3 cellular contexts compared by ENCODE assay signal in genomic region chr20:58621906-58622548, GRCh38.
TF ChIP-seq lines count a peak whose summit lies in the region.

No MANE protein-coding gene starts in this region.

TF ChIP-seq in SK-N-SH, 30 proteins besides CTCF, POLR2A, EP300 and RAD21:
- TF ChIP-seq TEAD4 (IDR thresholded peaks at IDR 0.05; ENCODE audit: borderline replicate concordance, insufficient read depth) (no peak), USF1 (IDR thresholded peaks at IDR 0.05; ENCODE audit: borderline replicate concordance, low read depth) (no peak), RFX5 (IDR thresholded peaks at IDR 0.05; ENCODE audit: low read length) (no peak), NFIC (IDR thresholded peaks at IDR 0.05; ENCODE audit: borderline replicate concordance) (no peak), CHD2 (IDR thresholded peaks at IDR 0.05; ENCODE audit: low read length, partially characterized antibody) (no peak), TCF12 (IDR thresholded peaks at IDR 0.05) (no peak), YY1 (IDR thresholded peaks at IDR 0.05; ENCODE audit: low read depth) (no peak), FOXM1 (IDR thresholded peaks at IDR 0.05; ENCODE audit: low read depth) (no peak), GATA2 (CRISPR knock-in tag; IDR thresholded peaks at IDR 0.05) (no peak), MEF2A (IDR thresholded peaks at IDR 0.05; ENCODE audit: borderline replicate concordance, low read depth) (no peak), GABPA (IDR thresholded peaks at IDR 0.05; ENCODE audit: low read depth) (no peak)
- TF ChIP-seq, protein P1, sequence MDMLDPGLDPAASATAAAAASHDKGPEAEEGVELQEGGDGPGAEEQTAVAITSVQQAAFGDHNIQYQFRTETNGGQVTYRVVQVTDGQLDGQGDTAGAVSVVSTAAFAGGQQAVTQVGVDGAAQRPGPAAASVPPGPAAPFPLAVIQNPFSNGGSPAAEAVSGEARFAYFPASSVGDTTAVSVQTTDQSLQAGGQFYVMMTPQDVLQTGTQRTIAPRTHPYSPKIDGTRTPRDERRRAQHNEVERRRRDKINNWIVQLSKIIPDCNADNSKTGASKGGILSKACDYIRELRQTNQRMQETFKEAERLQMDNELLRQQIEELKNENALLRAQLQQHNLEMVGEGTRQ (IDR thresholded peaks at IDR 0.05; ENCODE audit: borderline replicate concordance, low read depth, low read length) = no peak
- TF ChIP-seq, protein P2, sequence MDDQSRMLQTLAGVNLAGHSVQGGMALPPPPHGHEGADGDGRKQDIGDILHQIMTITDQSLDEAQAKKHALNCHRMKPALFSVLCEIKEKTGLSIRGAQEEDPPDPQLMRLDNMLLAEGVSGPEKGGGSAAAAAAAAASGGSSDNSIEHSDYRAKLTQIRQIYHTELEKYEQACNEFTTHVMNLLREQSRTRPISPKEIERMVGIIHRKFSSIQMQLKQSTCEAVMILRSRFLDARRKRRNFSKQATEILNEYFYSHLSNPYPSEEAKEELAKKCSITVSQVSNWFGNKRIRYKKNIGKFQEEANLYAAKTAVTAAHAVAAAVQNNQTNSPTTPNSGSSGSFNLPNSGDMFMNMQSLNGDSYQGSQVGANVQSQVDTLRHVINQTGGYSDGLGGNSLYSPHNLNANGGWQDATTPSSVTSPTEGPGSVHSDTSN (IDR thresholded peaks at IDR 0.05) = no peak
- TF ChIP-seq, protein P3, sequence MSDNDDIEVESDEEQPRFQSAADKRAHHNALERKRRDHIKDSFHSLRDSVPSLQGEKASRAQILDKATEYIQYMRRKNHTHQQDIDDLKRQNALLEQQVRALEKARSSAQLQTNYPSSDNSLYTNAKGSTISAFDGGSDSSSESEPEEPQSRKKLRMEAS (IDR thresholded peaks at IDR 0.05; ENCODE audit: low read depth) = no peak

TF ChIP-seq in SK-N-SH treated with all-trans-retinoic acid at 6 μM for 48 hours, 23 proteins besides CTCF, POLR2A, EP300 and RAD21 (continues in another document):
- TF ChIP-seq ESRRG (CRISPR knock-in tag; IDR thresholded peaks at IDR 0.05) (no peak), TCF4 (CRISPR knock-in tag; IDR thresholded peaks at IDR 0.05; ENCODE audit: borderline replicate concordance) (no peak), CSDC2 (CRISPR knock-in tag; IDR thresholded peaks at IDR 0.05) (no peak), GLIS3 (CRISPR knock-in tag; IDR thresholded peaks at IDR 0.05) (no peak), BACH2 (CRISPR knock-in tag; IDR thresholded peaks at IDR 0.05; ENCODE audit: borderline replicate concordance) (no peak), OSR1 (CRISPR knock-in tag; IDR thresholded peaks at IDR 0.05) (no peak), PPARA (CRISPR knock-in tag; IDR thresholded peaks at IDR 0.05; ENCODE audit: borderline replicate concordance) (no peak), PATZ1 (CRISPR knock-in tag; IDR thresholded peaks at IDR 0.05; ENCODE audit: borderline replicate concordance) (no peak), SNAI2 (CRISPR knock-in tag; IDR thresholded peaks at IDR 0.05) (no peak), TSHZ2 (CRISPR knock-in tag; IDR thresholded peaks at IDR 0.05) (no peak), ARNTL (CRISPR knock-in tag; IDR thresholded peaks at IDR 0.05; ENCODE audit: borderline replicate concordance, low read depth) (no peak), RARB (CRISPR knock-in tag; IDR thresholded peaks at IDR 0.05) (no peak), ZNF70 (CRISPR knock-in tag; IDR thresholded peaks at IDR 0.05) (no peak), CSRNP3 (CRISPR knock-in tag; IDR thresholded peaks at IDR 0.05) (no peak), ZNF8 (CRISPR knock-in tag; IDR thresholded peaks at IDR 0.05) (no peak)
- TF ChIP-seq, protein P4, sequence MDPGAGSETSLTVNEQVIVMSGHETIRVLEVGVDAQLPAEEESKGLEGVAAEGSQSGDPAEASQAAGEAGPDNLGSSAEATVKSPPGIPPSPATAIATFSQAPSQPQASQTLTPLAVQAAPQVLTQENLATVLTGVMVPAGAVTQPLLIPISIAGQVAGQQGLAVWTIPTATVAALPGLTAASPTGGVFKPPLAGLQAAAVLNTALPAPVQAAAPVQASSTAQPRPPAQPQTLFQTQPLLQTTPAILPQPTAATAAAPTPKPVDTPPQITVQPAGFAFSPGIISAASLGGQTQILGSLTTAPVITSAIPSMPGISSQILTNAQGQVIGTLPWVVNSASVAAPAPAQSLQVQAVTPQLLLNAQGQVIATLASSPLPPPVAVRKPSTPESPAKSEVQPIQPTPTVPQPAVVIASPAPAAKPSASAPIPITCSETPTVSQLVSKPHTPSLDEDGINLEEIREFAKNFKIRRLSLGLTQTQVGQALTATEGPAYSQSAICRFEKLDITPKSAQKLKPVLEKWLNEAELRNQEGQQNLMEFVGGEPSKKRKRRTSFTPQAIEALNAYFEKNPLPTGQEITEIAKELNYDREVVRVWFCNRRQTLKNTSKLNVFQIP (CRISPR knock-in tag; IDR thresholded peaks at IDR 0.05; ENCODE audit: borderline replicate concordance, low read depth) = no peak

TF ChIP-seq in endothelial cell of umbilical vein, 7 proteins besides CTCF, POLR2A, EP300 and RAD21:
- no peak for TF ChIP-seq EZH2 (IDR thresholded peaks at IDR 0.05; ENCODE audit: borderline replicate concordance, low read depth, low read length, severe bottlenecking)
- TF ChIP-seq MYC (IDR thresholded peaks at IDR 0.05; ENCODE audit: low read depth, low read length) = no peak
- TF ChIP-seq JUN (IDR thresholded peaks at IDR 0.05; ENCODE audit: borderline replicate concordance, insufficient read depth, insufficient read length, low read depth) = no peak
- TF ChIP-seq GATA2 (IDR thresholded peaks at IDR 0.05; ENCODE audit: insufficient read depth, insufficient read length, low read depth, low read length) = no peak
- TF ChIP-seq, protein P3 (IDR thresholded peaks at IDR 0.05; ENCODE audit: insufficient read depth, insufficient read length) = no peak
- TF ChIP-seq FOS (IDR thresholded peaks at IDR 0.05; ENCODE audit: borderline replicate concordance, insufficient read depth, low read length) = no peak
- TF ChIP-seq POLR2AphosphoS5 (IDR thresholded peaks at IDR 0.05; ENCODE audit: insufficient read depth, low read depth, low read length) = no peak
